Comparison of ENCODE assay signal across 23 cellular contexts in genomic region chr16:72723781-72724180, GRCh38.
DNase-seq lines count a peak whose midpoint lies in the region; ATAC-seq, FAIRE-seq and TF ChIP-seq lines count a peak whose summit lies in the region.
"Had no signal": no experiment of that assay in that cellular context is flagged by ENCODE, and none has a peak within 500 bp of the region (broad histone marks: within the 10 kb centered on the region; RNA-seq: fewer than 3 reads in every experiment).

No MANE protein-coding gene starts in this region.

- H3K9me3 ChIP-seq in suprapubic skin, result no peaks in the 10 kb centered on the region
- H3K9me3 ChIP-seq: heart left ventricle, pancreas, testis had no signal

- TF ChIP-seq POLR2A in suprapubic skin (IDR thresholded peaks at IDR 0.05), result no peak

- H3K4me3 ChIP-seq in astrocyte of the cerebellum (ENCODE audit: low read depth, low read length) (no peak overlapping the region), suprapubic skin (no peak overlapping the region)
- H3K4me3 ChIP-seq: heart left ventricle, lung, pancreas, smooth muscle cell, testis had no signal

- no peaks in the 10 kb centered on the region for H3K36me3 ChIP-seq in suprapubic skin
- H3K36me3 ChIP-seq: heart left ventricle, pancreas had no signal

- TF ChIP-seq EP300 in suprapubic skin (IDR thresholded peaks at IDR 0.05), result no peak

- FAIRE-seq in frontal cortex (lab: Jason Lieb, UNC), result no peak
- FAIRE-seq: G401.6, pancreas had no signal

- peak; percentile 31 for ATAC-seq in foreskin keratinocyte
- ATAC-seq in HG03457 (IDR thresholded peaks at IDR 0.05; ENCODE audit: unreplicated experiment), result no peak
- ATAC-seq: activated CD8-positive, alpha-beta T cell treated with anti-CD3 and anti-CD28 coated beads for 36 hours; activated T-cell treated with anti-CD3 and anti-CD28 coated beads, Interleukin-2, amount 50 U/mL, for 72 hours; heart left ventricle; pancreas had no signal

- DNase-seq in AG20443 (ENCODE audit: low spot score) (peak; percentile 57), HS-5 (ENCODE audit: low read depth) (peak; percentile 71), astrocyte of the cerebellum (ENCODE audit: low read depth) (peak; percentile 26), foreskin keratinocyte (peak; percentile 10 to 32), suprapubic skin (ENCODE audit: low spot score in 2 of 2) (no peak), frontal cortex (ENCODE audit: low spot score in 2 of 2) (no peak), NCI-H526 treated with DMSO at 0.1 percent for 48 hours (lab: John Stamatoyannopoulos, UW) (no peak)
- DNase-seq: activated CD8-positive, alpha-beta T cell treated with anti-CD3 and anti-CD28 coated beads for 36 hours; activated naive CD8-positive, alpha-beta T cell treated with anti-CD3 and anti-CD28 coated beads for 36 hours; activated T-cell treated with anti-CD3 and anti-CD28 coated beads, Interleukin-2, amount 50 U/mL, for 72 hours; AML-193; heart left ventricle; immature natural killer cell; naive B cell; NCI-H1105 treated with DMSO at 0.1 percent for 48 hours; pancreas; Right ventricle myocardium superior; testis had no signal

- no peak for TF ChIP-seq CTCF in astrocyte of the cerebellum (IDR thresholded peaks at IDR 0.05; ENCODE audit: low read depth, low read length, missing control alignments)
- TF ChIP-seq CTCF in foreskin keratinocyte (conservative IDR thresholded peaks at IDR 0.05), result no peak
- TF ChIP-seq CTCF in suprapubic skin (IDR thresholded peaks at IDR 0.05), result no peak

- H3K27me3 ChIP-seq in foreskin keratinocyte (no peaks in the 10 kb centered on the region), suprapubic skin (no peaks in the 10 kb centered on the region)
- H3K27me3 ChIP-seq: heart left ventricle, pancreas, testis had no signal

- H3K27ac ChIP-seq in foreskin keratinocyte (no peak overlapping the region), suprapubic skin (no peak overlapping the region)
- H3K27ac ChIP-seq: heart left ventricle, pancreas, testis, VCaP had no signal

- WGBS in suprapubic skin, result 44% methylated on average over 4 of the region's 4 CpGs

- in situ Hi-C loops in astrocyte of the cerebellum (cut with HindIII; ENCODE audit: low sequenced_read_pairs), result no loop called here

- H3K4me1 ChIP-seq in foreskin keratinocyte, result no peaks in the 10 kb centered on the region
- H3K4me1 ChIP-seq in suprapubic skin, result no peaks in the 10 kb centered on the region
- H3K4me1 ChIP-seq: heart left ventricle, pancreas, testis had no signal

Comparison
In these comparisons a context has a peak if more than half of its experiments do, and no peak if none do; other contexts are left out.
1. DNase-seq: peak in AG20443 (single experiment), HS-5 (single experiment), astrocyte of the cerebellum (single experiment) and foreskin keratinocyte (2 of 2); none in suprapubic skin (0 of 2), frontal cortex (0 of 2) and NCI-H526 treated with DMSO at 0.1 percent for 48 hours (single experiment).